ENCODE assay signal across 1 cellular context in the genomic region with DNA sequence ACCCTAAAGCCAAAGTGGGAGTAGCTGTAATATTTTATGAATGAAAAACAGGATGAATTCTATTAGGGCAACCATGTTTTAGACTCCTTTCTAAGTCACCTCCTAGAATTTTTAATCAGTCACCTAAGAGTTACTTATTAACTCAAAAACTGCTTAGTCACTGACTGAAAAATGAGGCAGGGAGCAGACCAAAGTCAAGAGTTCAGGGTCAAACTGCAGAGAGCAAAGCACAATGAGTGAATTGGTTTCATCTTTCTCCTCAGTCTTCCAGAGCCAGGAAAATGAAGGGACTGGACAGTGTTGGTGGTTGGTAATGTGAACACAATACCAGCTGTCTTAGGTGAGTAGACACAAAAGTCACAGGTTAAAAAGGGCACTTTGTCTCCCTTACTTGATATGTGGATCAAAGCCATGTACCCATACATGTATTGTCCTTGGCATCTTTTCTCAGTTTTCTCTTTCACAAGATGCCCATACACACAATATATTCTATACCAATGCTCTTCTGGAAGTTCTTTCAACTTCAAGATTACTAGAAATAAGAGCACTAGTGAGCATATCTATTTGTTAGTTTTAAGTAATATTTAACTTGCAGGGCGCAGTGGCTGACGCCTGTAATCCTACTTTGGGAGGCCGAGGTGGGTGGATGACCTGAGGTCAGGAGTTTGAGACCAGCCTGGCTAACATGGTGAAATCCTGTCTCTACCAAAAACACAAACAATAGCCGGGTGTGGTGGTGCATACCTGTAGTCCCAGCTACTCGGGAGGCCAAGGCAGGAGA.
A peak's percentile ranks its signal among the peaks of the same experiment; 100 is the strongest.
TF ChIP-seq lines count a peak whose summit lies in the region.

No MANE protein-coding gene starts in this region.

TF ChIP-seq in HepG2, 621 proteins besides CTCF, POLR2A, EP300 and RAD21 (continued from another document and continues in another):
- TF ChIP-seq TSC22D2 (CRISPR knock-in tag; IDR thresholded peaks at IDR 0.05; ENCODE audit: borderline replicate concordance) = no peak
- TF ChIP-seq, protein P1, sequence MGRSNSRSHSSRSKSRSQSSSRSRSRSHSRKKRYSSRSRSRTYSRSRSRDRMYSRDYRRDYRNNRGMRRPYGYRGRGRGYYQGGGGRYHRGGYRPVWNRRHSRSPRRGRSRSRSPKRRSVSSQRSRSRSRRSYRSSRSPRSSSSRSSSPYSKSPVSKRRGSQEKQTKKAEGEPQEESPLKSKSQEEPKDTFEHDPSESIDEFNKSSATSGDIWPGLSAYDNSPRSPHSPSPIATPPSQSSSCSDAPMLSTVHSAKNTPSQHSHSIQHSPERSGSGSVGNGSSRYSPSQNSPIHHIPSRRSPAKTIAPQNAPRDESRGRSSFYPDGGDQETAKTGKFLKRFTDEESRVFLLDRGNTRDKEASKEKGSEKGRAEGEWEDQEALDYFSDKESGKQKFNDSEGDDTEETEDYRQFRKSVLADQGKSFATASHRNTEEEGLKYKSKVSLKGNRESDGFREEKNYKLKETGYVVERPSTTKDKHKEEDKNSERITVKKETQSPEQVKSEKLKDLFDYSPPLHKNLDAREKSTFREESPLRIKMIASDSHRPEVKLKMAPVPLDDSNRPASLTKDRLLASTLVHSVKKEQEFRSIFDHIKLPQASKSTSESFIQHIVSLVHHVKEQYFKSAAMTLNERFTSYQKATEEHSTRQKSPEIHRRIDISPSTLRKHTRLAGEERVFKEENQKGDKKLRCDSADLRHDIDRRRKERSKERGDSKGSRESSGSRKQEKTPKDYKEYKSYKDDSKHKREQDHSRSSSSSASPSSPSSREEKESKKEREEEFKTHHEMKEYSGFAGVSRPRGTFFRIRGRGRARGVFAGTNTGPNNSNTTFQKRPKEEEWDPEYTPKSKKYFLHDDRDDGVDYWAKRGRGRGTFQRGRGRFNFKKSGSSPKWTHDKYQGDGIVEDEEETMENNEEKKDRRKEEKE (IDR thresholded peaks at IDR 0.05) = no peak
- TF ChIP-seq ZNF720 (CRISPR knock-in tag; IDR thresholded peaks at IDR 0.05) = no peak
- TF ChIP-seq ZNF143 (CRISPR knock-in tag; IDR thresholded peaks at IDR 0.05) = no peak
- TF ChIP-seq, protein P2, sequence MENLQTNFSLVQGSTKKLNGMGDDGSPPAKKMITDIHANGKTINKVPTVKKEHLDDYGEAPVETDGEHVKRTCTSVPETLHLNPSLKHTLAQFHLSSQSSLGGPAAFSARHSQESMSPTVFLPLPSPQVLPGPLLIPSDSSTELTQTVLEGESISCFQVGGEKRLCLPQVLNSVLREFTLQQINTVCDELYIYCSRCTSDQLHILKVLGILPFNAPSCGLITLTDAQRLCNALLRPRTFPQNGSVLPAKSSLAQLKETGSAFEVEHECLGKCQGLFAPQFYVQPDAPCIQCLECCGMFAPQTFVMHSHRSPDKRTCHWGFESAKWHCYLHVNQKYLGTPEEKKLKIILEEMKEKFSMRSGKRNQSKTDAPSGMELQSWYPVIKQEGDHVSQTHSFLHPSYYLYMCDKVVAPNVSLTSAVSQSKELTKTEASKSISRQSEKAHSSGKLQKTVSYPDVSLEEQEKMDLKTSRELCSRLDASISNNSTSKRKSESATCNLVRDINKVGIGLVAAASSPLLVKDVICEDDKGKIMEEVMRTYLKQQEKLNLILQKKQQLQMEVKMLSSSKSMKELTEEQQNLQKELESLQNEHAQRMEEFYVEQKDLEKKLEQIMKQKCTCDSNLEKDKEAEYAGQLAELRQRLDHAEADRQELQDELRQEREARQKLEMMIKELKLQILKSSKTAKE (CRISPR knock-in tag; IDR thresholded peaks at IDR 0.05; ENCODE audit: borderline replicate concordance) = peak; percentile 30; the same call in 1 of the 2 replicates
- TF ChIP-seq EZH2 (conservative IDR thresholded peaks at IDR 0.05; ENCODE audit: low read depth, low read length) = no peak
- TF ChIP-seq, protein P3, sequence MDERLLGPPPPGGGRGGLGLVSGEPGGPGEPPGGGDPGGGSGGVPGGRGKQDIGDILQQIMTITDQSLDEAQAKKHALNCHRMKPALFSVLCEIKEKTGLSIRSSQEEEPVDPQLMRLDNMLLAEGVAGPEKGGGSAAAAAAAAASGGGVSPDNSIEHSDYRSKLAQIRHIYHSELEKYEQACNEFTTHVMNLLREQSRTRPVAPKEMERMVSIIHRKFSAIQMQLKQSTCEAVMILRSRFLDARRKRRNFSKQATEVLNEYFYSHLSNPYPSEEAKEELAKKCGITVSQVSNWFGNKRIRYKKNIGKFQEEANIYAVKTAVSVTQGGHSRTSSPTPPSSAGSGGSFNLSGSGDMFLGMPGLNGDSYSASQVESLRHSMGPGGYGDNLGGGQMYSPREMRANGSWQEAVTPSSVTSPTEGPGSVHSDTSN (CRISPR knock-in tag; IDR thresholded peaks at IDR 0.05) = no peak
- no peak for TF ChIP-seq MYNN (CRISPR knock-in tag; IDR thresholded peaks at IDR 0.05; ENCODE audit: low read depth)
- TF ChIP-seq ZNF354B (CRISPR knock-in tag; IDR thresholded peaks at IDR 0.05) = no peak
- TF ChIP-seq, protein P4, sequence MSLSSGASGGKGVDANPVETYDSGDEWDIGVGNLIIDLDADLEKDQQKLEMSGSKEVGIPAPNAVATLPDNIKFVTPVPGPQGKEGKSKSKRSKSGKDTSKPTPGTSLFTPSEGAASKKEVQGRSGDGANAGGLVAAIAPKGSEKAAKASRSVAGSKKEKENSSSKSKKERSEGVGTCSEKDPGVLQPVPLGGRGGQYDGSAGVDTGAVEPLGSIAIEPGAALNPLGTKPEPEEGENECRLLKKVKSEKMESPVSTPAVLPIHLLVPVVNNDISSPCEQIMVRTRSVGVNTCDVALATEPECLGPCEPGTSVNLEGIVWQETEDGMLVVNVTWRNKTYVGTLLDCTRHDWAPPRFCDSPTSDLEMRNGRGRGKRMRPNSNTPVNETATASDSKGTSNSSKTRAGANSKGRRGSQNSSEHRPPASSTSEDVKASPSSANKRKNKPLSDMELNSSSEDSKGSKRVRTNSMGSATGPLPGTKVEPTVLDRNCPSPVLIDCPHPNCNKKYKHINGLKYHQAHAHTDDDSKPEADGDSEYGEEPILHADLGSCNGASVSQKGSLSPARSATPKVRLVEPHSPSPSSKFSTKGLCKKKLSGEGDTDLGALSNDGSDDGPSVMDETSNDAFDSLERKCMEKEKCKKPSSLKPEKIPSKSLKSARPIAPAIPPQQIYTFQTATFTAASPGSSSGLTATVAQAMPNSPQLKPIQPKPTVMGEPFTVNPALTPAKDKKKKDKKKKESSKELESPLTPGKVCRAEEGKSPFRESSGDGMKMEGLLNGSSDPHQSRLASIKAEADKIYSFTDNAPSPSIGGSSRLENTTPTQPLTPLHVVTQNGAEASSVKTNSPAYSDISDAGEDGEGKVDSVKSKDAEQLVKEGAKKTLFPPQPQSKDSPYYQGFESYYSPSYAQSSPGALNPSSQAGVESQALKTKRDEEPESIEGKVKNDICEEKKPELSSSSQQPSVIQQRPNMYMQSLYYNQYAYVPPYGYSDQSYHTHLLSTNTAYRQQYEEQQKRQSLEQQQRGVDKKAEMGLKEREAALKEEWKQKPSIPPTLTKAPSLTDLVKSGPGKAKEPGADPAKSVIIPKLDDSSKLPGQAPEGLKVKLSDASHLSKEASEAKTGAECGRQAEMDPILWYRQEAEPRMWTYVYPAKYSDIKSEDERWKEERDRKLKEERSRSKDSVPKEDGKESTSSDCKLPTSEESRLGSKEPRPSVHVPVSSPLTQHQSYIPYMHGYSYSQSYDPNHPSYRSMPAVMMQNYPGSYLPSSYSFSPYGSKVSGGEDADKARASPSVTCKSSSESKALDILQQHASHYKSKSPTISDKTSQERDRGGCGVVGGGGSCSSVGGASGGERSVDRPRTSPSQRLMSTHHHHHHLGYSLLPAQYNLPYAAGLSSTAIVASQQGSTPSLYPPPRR (CRISPR knock-in tag; IDR thresholded peaks at IDR 0.05; ENCODE audit: borderline replicate concordance) = peak; percentile 55; the same call in 1 of the 2 replicates
- TF ChIP-seq, protein P5, sequence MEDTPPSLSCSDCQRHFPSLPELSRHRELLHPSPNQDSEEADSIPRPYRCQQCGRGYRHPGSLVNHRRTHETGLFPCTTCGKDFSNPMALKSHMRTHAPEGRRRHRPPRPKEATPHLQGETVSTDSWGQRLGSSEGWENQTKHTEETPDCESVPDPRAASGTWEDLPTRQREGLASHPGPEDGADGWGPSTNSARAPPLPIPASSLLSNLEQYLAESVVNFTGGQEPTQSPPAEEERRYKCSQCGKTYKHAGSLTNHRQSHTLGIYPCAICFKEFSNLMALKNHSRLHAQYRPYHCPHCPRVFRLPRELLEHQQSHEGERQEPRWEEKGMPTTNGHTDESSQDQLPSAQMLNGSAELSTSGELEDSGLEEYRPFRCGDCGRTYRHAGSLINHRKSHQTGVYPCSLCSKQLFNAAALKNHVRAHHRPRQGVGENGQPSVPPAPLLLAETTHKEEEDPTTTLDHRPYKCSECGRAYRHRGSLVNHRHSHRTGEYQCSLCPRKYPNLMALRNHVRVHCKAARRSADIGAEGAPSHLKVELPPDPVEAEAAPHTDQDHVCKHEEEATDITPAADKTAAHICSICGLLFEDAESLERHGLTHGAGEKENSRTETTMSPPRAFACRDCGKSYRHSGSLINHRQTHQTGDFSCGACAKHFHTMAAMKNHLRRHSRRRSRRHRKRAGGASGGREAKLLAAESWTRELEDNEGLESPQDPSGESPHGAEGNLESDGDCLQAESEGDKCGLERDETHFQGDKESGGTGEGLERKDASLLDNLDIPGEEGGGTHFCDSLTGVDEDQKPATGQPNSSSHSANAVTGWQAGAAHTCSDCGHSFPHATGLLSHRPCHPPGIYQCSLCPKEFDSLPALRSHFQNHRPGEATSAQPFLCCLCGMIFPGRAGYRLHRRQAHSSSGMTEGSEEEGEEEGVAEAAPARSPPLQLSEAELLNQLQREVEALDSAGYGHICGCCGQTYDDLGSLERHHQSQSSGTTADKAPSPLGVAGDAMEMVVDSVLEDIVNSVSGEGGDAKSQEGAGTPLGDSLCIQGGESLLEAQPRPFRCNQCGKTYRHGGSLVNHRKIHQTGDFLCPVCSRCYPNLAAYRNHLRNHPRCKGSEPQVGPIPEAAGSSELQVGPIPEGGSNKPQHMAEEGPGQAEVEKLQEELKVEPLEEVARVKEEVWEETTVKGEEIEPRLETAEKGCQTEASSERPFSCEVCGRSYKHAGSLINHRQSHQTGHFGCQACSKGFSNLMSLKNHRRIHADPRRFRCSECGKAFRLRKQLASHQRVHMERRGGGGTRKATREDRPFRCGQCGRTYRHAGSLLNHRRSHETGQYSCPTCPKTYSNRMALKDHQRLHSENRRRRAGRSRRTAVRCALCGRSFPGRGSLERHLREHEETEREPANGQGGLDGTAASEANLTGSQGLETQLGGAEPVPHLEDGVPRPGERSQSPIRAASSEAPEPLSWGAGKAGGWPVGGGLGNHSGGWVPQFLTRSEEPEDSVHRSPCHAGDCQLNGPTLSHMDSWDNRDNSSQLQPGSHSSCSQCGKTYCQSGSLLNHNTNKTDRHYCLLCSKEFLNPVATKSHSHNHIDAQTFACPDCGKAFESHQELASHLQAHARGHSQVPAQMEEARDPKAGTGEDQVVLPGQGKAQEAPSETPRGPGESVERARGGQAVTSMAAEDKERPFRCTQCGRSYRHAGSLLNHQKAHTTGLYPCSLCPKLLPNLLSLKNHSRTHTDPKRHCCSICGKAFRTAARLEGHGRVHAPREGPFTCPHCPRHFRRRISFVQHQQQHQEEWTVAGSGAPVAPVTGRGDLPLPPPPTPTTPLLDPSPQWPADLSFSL (CRISPR knock-in tag; IDR thresholded peaks at IDR 0.05) = no peak
- TF ChIP-seq, protein P6, sequence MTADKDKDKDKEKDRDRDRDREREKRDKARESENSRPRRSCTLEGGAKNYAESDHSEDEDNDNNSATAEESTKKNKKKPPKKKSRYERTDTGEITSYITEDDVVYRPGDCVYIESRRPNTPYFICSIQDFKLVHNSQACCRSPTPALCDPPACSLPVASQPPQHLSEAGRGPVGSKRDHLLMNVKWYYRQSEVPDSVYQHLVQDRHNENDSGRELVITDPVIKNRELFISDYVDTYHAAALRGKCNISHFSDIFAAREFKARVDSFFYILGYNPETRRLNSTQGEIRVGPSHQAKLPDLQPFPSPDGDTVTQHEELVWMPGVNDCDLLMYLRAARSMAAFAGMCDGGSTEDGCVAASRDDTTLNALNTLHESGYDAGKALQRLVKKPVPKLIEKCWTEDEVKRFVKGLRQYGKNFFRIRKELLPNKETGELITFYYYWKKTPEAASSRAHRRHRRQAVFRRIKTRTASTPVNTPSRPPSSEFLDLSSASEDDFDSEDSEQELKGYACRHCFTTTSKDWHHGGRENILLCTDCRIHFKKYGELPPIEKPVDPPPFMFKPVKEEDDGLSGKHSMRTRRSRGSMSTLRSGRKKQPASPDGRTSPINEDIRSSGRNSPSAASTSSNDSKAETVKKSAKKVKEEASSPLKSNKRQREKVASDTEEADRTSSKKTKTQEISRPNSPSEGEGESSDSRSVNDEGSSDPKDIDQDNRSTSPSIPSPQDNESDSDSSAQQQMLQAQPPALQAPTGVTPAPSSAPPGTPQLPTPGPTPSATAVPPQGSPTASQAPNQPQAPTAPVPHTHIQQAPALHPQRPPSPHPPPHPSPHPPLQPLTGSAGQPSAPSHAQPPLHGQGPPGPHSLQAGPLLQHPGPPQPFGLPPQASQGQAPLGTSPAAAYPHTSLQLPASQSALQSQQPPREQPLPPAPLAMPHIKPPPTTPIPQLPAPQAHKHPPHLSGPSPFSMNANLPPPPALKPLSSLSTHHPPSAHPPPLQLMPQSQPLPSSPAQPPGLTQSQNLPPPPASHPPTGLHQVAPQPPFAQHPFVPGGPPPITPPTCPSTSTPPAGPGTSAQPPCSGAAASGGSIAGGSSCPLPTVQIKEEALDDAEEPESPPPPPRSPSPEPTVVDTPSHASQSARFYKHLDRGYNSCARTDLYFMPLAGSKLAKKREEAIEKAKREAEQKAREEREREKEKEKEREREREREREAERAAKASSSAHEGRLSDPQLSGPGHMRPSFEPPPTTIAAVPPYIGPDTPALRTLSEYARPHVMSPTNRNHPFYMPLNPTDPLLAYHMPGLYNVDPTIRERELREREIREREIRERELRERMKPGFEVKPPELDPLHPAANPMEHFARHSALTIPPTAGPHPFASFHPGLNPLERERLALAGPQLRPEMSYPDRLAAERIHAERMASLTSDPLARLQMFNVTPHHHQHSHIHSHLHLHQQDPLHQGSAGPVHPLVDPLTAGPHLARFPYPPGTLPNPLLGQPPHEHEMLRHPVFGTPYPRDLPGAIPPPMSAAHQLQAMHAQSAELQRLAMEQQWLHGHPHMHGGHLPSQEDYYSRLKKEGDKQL (CRISPR knock-in tag; IDR thresholded peaks at IDR 0.05; ENCODE audit: low read depth) = no peak; the same call in 1 of the 2 replicates
- TF ChIP-seq GTF2F1 (IDR thresholded peaks at IDR 0.05; ENCODE audit: low read length) = no peak
- TF ChIP-seq MTA1 (CRISPR knock-in tag; IDR thresholded peaks at IDR 0.05; ENCODE audit: borderline replicate concordance) = peak; percentile 34; the same call in 1 of the 2 replicates
- no peak for TF ChIP-seq SRY (CRISPR knock-in tag; IDR thresholded peaks at IDR 0.05)
- TF ChIP-seq PHF20 (CRISPR knock-in tag; IDR thresholded peaks at IDR 0.05) = no peak
- TF ChIP-seq ZNF468 (CRISPR knock-in tag; IDR thresholded peaks at IDR 0.05) = no peak
- TF ChIP-seq SOX6 (IDR thresholded peaks at IDR 0.05) = no peak
- peak; percentile 95 for TF ChIP-seq SOX6 (CRISPR knock-in tag; IDR thresholded peaks at IDR 0.05)
- TF ChIP-seq ZC3H4 (CRISPR knock-in tag; IDR thresholded peaks at IDR 0.05; ENCODE audit: borderline replicate concordance) = no peak
- no peak for TF ChIP-seq BORCS8-MEF2B (CRISPR knock-in tag; IDR thresholded peaks at IDR 0.05)
